1 cellular context compared by ENCODE assay signal in the genomic region with DNA sequence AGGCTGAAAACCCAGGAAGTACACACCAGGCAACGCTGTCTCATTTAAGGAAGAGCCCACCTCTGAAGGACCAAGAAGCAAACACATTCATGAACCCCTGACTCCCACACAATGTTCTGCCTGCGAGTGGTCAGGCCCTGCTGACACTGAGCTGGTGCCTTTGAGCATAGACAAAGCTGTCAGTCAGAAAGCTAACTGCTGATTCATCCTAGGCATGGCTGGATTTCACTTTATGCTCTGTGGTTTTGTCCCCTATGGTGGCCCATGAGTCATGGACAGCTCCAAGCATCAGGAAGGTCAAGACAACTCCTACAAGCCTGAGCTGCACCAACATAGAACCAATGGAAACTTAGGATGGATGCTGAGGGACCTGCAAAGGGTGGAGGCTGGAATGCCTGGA.
A peak's percentile ranks its signal among the peaks of the same experiment; 100 is the strongest.
TF ChIP-seq lines count a peak whose summit lies in the region.

No MANE protein-coding gene starts in this region.

TF ChIP-seq in HepG2, 621 proteins besides CTCF, POLR2A, EP300 and RAD21 (continued from another document and continues in another):
- TF ChIP-seq, protein P1, sequence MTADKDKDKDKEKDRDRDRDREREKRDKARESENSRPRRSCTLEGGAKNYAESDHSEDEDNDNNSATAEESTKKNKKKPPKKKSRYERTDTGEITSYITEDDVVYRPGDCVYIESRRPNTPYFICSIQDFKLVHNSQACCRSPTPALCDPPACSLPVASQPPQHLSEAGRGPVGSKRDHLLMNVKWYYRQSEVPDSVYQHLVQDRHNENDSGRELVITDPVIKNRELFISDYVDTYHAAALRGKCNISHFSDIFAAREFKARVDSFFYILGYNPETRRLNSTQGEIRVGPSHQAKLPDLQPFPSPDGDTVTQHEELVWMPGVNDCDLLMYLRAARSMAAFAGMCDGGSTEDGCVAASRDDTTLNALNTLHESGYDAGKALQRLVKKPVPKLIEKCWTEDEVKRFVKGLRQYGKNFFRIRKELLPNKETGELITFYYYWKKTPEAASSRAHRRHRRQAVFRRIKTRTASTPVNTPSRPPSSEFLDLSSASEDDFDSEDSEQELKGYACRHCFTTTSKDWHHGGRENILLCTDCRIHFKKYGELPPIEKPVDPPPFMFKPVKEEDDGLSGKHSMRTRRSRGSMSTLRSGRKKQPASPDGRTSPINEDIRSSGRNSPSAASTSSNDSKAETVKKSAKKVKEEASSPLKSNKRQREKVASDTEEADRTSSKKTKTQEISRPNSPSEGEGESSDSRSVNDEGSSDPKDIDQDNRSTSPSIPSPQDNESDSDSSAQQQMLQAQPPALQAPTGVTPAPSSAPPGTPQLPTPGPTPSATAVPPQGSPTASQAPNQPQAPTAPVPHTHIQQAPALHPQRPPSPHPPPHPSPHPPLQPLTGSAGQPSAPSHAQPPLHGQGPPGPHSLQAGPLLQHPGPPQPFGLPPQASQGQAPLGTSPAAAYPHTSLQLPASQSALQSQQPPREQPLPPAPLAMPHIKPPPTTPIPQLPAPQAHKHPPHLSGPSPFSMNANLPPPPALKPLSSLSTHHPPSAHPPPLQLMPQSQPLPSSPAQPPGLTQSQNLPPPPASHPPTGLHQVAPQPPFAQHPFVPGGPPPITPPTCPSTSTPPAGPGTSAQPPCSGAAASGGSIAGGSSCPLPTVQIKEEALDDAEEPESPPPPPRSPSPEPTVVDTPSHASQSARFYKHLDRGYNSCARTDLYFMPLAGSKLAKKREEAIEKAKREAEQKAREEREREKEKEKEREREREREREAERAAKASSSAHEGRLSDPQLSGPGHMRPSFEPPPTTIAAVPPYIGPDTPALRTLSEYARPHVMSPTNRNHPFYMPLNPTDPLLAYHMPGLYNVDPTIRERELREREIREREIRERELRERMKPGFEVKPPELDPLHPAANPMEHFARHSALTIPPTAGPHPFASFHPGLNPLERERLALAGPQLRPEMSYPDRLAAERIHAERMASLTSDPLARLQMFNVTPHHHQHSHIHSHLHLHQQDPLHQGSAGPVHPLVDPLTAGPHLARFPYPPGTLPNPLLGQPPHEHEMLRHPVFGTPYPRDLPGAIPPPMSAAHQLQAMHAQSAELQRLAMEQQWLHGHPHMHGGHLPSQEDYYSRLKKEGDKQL (CRISPR knock-in tag; IDR thresholded peaks at IDR 0.05; ENCODE audit: low read depth), result no peak
- TF ChIP-seq NCOA1 (CRISPR knock-in tag; IDR thresholded peaks at IDR 0.05), result no peak
- no peak for TF ChIP-seq ZNF446 (CRISPR knock-in tag; IDR thresholded peaks at IDR 0.05)
- TF ChIP-seq RFX1 (IDR thresholded peaks at IDR 0.05), result no peak
- no peak for TF ChIP-seq SP2 (CRISPR knock-in tag; IDR thresholded peaks at IDR 0.05)
- no peak for TF ChIP-seq ZFP62 (CRISPR knock-in tag; IDR thresholded peaks at IDR 0.05)
- TF ChIP-seq ZNF777 (CRISPR knock-in tag; IDR thresholded peaks at IDR 0.05), result no peak
- no peak for TF ChIP-seq ZSCAN5A (CRISPR knock-in tag; IDR thresholded peaks at IDR 0.05; ENCODE audit: borderline replicate concordance)
- TF ChIP-seq ZBTB38 (CRISPR knock-in tag; IDR thresholded peaks at IDR 0.05), result no peak
- no peak for TF ChIP-seq RBAK (CRISPR knock-in tag; IDR thresholded peaks at IDR 0.05)
- no peak for TF ChIP-seq FOXO1 (CRISPR knock-in tag; IDR thresholded peaks at IDR 0.05)
- TF ChIP-seq SOX6 (IDR thresholded peaks at IDR 0.05), result no peak
- TF ChIP-seq SOX6 (CRISPR knock-in tag; IDR thresholded peaks at IDR 0.05), result no peak
- no peak for TF ChIP-seq THAP8 (CRISPR knock-in tag; IDR thresholded peaks at IDR 0.05; ENCODE audit: borderline replicate concordance)
- no peak for TF ChIP-seq ZBTB49 (CRISPR knock-in tag; IDR thresholded peaks at IDR 0.05; ENCODE audit: borderline replicate concordance)
- no peak for TF ChIP-seq HNRNPLL (IDR thresholded peaks at IDR 0.05; ENCODE audit: low read depth, low read length, poor library complexity, severe bottlenecking)
- no peak for TF ChIP-seq POGZ (CRISPR knock-in tag; IDR thresholded peaks at IDR 0.05)
- no peak for TF ChIP-seq DPF2 (CRISPR knock-in tag; IDR thresholded peaks at IDR 0.05; ENCODE audit: borderline replicate concordance, low read depth)
- no peak for TF ChIP-seq KLF16 (CRISPR knock-in tag; IDR thresholded peaks at IDR 0.05)
- TF ChIP-seq, protein P2, sequence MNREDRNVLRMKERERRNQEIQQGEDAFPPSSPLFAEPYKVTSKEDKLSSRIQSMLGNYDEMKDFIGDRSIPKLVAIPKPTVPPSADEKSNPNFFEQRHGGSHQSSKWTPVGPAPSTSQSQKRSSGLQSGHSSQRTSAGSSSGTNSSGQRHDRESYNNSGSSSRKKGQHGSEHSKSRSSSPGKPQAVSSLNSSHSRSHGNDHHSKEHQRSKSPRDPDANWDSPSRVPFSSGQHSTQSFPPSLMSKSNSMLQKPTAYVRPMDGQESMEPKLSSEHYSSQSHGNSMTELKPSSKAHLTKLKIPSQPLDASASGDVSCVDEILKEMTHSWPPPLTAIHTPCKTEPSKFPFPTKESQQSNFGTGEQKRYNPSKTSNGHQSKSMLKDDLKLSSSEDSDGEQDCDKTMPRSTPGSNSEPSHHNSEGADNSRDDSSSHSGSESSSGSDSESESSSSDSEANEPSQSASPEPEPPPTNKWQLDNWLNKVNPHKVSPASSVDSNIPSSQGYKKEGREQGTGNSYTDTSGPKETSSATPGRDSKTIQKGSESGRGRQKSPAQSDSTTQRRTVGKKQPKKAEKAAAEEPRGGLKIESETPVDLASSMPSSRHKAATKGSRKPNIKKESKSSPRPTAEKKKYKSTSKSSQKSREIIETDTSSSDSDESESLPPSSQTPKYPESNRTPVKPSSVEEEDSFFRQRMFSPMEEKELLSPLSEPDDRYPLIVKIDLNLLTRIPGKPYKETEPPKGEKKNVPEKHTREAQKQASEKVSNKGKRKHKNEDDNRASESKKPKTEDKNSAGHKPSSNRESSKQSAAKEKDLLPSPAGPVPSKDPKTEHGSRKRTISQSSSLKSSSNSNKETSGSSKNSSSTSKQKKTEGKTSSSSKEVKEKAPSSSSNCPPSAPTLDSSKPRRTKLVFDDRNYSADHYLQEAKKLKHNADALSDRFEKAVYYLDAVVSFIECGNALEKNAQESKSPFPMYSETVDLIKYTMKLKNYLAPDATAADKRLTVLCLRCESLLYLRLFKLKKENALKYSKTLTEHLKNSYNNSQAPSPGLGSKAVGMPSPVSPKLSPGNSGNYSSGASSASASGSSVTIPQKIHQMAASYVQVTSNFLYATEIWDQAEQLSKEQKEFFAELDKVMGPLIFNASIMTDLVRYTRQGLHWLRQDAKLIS (CRISPR knock-in tag; IDR thresholded peaks at IDR 0.05), result no peak
- TF ChIP-seq NFE2 (CRISPR knock-in tag; IDR thresholded peaks at IDR 0.05), result peak; percentile 99
- no peak for TF ChIP-seq ZNF703 (CRISPR knock-in tag; IDR thresholded peaks at IDR 0.05; ENCODE audit: borderline replicate concordance)
- no peak for TF ChIP-seq ZNF850 (CRISPR knock-in tag; conservative IDR thresholded peaks at IDR 0.05)
- TF ChIP-seq ZFP36L1 (CRISPR knock-in tag; IDR thresholded peaks at IDR 0.05), result no peak
- no peak for TF ChIP-seq ZNF737 (CRISPR knock-in tag; IDR thresholded peaks at IDR 0.05; ENCODE audit: borderline replicate concordance)
- no peak for TF ChIP-seq DNMT1 (CRISPR knock-in tag; IDR thresholded peaks at IDR 0.05)
- no peak for TF ChIP-seq SALL2 (CRISPR knock-in tag; IDR thresholded peaks at IDR 0.05)
- no peak for TF ChIP-seq ZNF549 (CRISPR knock-in tag; IDR thresholded peaks at IDR 0.05)
- no peak for TF ChIP-seq ZNF572 (CRISPR knock-in tag; IDR thresholded peaks at IDR 0.05)
- no peak for TF ChIP-seq ZNF121 (CRISPR knock-in tag; IDR thresholded peaks at IDR 0.05)
- TF ChIP-seq ATM (IDR thresholded peaks at IDR 0.05; ENCODE audit: borderline replicate concordance), result no peak
- no peak for TF ChIP-seq ZBTB39 (CRISPR knock-in tag; IDR thresholded peaks at IDR 0.05)
- no peak for TF ChIP-seq HNRNPK (IDR thresholded peaks at IDR 0.05; ENCODE audit: low read depth, low read length, poor library complexity, severe bottlenecking)
- TF ChIP-seq ZNF501 (CRISPR knock-in tag; IDR thresholded peaks at IDR 0.05), result no peak
- 0 out of 2 replicates have a peak, but pooled peaks have one; percentile 52 for TF ChIP-seq EHMT2 (IDR thresholded peaks at IDR 0.05; ENCODE audit: borderline replicate concordance, low read depth, low read length)
- TF ChIP-seq SRSF1 (optimal IDR thresholded peaks at IDR 0.05; ENCODE audit: low read depth, low read length), result no peak
- peak; percentile 83; the same call in 1 of the 2 replicates for TF ChIP-seq CBX5 (CRISPR knock-in tag; IDR thresholded peaks at IDR 0.05; ENCODE audit: borderline replicate concordance)
- TF ChIP-seq, protein P3, sequence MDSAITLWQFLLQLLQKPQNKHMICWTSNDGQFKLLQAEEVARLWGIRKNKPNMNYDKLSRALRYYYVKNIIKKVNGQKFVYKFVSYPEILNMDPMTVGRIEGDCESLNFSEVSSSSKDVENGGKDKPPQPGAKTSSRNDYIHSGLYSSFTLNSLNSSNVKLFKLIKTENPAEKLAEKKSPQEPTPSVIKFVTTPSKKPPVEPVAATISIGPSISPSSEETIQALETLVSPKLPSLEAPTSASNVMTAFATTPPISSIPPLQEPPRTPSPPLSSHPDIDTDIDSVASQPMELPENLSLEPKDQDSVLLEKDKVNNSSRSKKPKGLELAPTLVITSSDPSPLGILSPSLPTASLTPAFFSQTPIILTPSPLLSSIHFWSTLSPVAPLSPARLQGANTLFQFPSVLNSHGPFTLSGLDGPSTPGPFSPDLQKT (CRISPR knock-in tag; IDR thresholded peaks at IDR 0.05; ENCODE audit: borderline replicate concordance), result no peak
- TF ChIP-seq, protein P4, sequence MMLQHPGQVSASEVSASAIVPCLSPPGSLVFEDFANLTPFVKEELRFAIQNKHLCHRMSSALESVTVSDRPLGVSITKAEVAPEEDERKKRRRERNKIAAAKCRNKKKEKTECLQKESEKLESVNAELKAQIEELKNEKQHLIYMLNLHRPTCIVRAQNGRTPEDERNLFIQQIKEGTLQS (CRISPR knock-in tag; IDR thresholded peaks at IDR 0.05), result 0 out of 2 replicates have a peak, but pooled peaks have one; percentile 51
- TF ChIP-seq, protein P5, sequence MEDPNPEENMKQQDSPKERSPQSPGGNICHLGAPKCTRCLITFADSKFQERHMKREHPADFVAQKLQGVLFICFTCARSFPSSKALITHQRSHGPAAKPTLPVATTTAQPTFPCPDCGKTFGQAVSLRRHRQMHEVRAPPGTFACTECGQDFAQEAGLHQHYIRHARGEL (CRISPR knock-in tag; IDR thresholded peaks at IDR 0.05), result no peak
- no peak for TF ChIP-seq ZMAT5 (CRISPR knock-in tag; IDR thresholded peaks at IDR 0.05; ENCODE audit: borderline replicate concordance, low read depth)
- TF ChIP-seq, protein P6, sequence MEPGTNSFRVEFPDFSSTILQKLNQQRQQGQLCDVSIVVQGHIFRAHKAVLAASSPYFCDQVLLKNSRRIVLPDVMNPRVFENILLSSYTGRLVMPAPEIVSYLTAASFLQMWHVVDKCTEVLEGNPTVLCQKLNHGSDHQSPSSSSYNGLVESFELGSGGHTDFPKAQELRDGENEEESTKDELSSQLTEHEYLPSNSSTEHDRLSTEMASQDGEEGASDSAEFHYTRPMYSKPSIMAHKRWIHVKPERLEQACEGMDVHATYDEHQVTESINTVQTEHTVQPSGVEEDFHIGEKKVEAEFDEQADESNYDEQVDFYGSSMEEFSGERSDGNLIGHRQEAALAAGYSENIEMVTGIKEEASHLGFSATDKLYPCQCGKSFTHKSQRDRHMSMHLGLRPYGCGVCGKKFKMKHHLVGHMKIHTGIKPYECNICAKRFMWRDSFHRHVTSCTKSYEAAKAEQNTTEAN (CRISPR knock-in tag; conservative IDR thresholded peaks at IDR 0.05), result no peak
- no peak for TF ChIP-seq TARDBP (CRISPR knock-in tag; IDR thresholded peaks at IDR 0.05)
- no peak for TF ChIP-seq CBX1 (IDR thresholded peaks at IDR 0.05; ENCODE audit: low read depth)
